Comparison of ENCODE assay signal across 19 cellular contexts in the genomic region with DNA sequence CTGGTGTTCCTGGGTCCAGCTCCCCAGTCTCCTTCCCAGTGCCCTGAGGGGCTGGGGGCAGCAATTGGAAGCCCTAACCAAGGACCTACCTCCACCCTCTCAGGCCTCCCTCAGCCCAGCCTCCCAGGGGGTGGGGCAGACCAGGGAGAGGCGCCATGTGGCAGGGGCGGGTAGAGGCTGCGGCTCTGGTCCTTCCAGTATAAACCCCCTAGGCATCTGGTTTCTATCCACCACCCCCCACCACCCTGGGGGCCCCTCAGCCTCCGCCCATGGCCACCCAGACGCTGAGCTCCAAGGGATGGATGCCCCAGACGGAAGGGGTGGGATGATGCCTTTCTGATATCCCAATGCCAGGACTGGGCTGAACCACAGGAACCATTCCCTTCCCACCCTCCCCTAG. TPM values are rescaled to one million over a fixed set of nuclear protein-coding genes. Genes with fewer than 3 reads are reported as not detected.
DNase-seq lines count a peak whose midpoint lies in the region; ATAC-seq and TF ChIP-seq lines count a peak whose summit lies in the region.
"Had no signal": no experiment of that assay in that cellular context is flagged by ENCODE, and none has a peak within 500 bp of the region (broad histone marks: within the 10 kb centered on the region; RNA-seq: fewer than 3 reads in every experiment).

No MANE protein-coding gene starts in this region.

- POLR2A ChIA-PET in SK-N-SH (lab: Yijun Ruan, JAX), result interaction anchor here (0.6 to 1.3 kb wide), 3 partner anchors 13 to 18 kb away, joined by 3 to 5 read pairs (median 4); a partner anchor contains a TSS

- DNase-seq in BE2C, result peak; percentile 87
- DNase-seq in H7, result peak; percentile 63
- peak; percentile 72 for DNase-seq in SK-N-SH
- DNase-seq in hepatocyte (ENCODE audit: low spot score), result peak; percentile 41
- no peak for DNase-seq in NCI-H1105 (lab: John Stamatoyannopoulos, UW)
- DNase-seq in prostate gland (ENCODE audit: low spot score), result no peak
- DNase-seq: DMS79, H9, NCI-H1105 treated with DMSO at 0.1 percent for 48 hours, NCI-H2029 treated with DMSO at 0.1 percent for 48 hours, NCI-H226, NCI-H510A treated with DMSO at 0.1 percent for 48 hours, OCI-M1, SW 1271 had no signal

- no peaks in the 10 kb centered on the region for H3K36me3 ChIP-seq in BE2C
- H3K36me3 ChIP-seq in H7 (replicated peaks; ENCODE audit: control insufficient read depth, insufficient read depth, low read length), result no peaks in the 10 kb centered on the region
- H3K36me3 ChIP-seq in SK-N-SH (replicated peaks in 1 of 2; ENCODE audit: control insufficient read depth in 1 of 2, insufficient read depth in 2 of 2, low read length in 1 of 2), result no peaks in the 10 kb centered on the region
- H3K36me3 ChIP-seq in hepatocyte (replicated peaks; ENCODE audit: insufficient read depth, low read depth), result no peaks in the 10 kb centered on the region
- no peaks in the 10 kb centered on the region for H3K36me3 ChIP-seq in prostate gland
- H3K36me3 ChIP-seq: SJSA1 had no signal

- H4K20me1 ChIP-seq in SK-N-SH (ENCODE audit: insufficient read depth), result no peaks in the 10 kb centered on the region
- no peaks in the 10 kb centered on the region for H4K20me1 ChIP-seq in hepatocyte (ENCODE audit: insufficient read depth, poor library complexity, severe bottlenecking)

- WGBS in SK-N-SH (ENCODE audit: low lambda C conversion rate), result 17% methylated on average over 3 of the region's 6 CpGs
- 41% methylated on average over 2 of the region's 6 CpGs for WGBS in hepatocyte (ENCODE audit: low lambda C conversion rate, missing lambda C conversion rate)
- WGBS in prostate gland, result 27% methylated on average over 6 of the region's 6 CpGs

- no peak overlapping the region for H3K9ac ChIP-seq in SK-N-SH

- no peaks in the 10 kb centered on the region for H3K27me3 ChIP-seq in BE2C
- H3K27me3 ChIP-seq in H7 (ENCODE audit: control insufficient read depth, insufficient read depth, low read length), result peaks cover 16% of the 10 kb centered on the region
- H3K27me3 ChIP-seq in SK-N-SH (ENCODE audit: insufficient read depth), result peaks cover 16% of the 10 kb centered on the region; the same call in 1 of the 2 replicates
- H3K27me3 ChIP-seq in hepatocyte, result peaks cover 3% of the 10 kb centered on the region
- H3K27me3 ChIP-seq in prostate gland (replicated peaks; ENCODE audit: insufficient read depth), result peaks cover 10% of the 10 kb centered on the region

- TF ChIP-seq RAD21 in SK-N-SH (IDR thresholded peaks at IDR 0.05; ENCODE audit: low read length), result no peak

- H3K4me3 ChIP-seq in BE2C (ENCODE audit: low read depth, low read length), result peak overlapping the region; percentile 12; the same call in 1 of the 2 replicates
- H3K4me3 ChIP-seq in H7 (ENCODE audit: insufficient read depth, low read depth, low read length), result no peak overlapping the region
- no peak overlapping the region for H3K4me3 ChIP-seq in SK-N-SH (ENCODE audit: low read depth in 2 of 2, low read length in 1 of 2)
- H3K4me3 ChIP-seq in hepatocyte, result no peak overlapping the region
- H3K4me3 ChIP-seq in prostate gland, result no peak overlapping the region
- H3K4me3 ChIP-seq: SJSA1 had no signal

- H3K27ac ChIP-seq in SK-N-SH (ENCODE audit: low read depth in 2 of 2, low read length in 1 of 2), result no peak overlapping the region
- H3K27ac ChIP-seq in hepatocyte, result no peak overlapping the region
- no peak overlapping the region for H3K27ac ChIP-seq in prostate gland
- H3K27ac ChIP-seq: SJSA1 had no signal

- H3K4me1 ChIP-seq in BE2C (peaks cover 27% of the 10 kb centered on the region), SK-N-SH (ENCODE audit: control insufficient read depth in 1 of 2, insufficient read depth in 2 of 2, low read depth in 1 of 2, low read length in 1 of 2) (peaks cover 0 to 8% of the 10 kb centered on the region in 2 experiments; a peak in 1 of 4 replicates), hepatocyte (ENCODE audit: insufficient read depth) (peaks cover 8% of the 10 kb centered on the region), prostate gland (replicated peaks) (no peaks in the 10 kb centered on the region)

- TF ChIP-seq EP300 in SK-N-SH (IDR thresholded peaks at IDR 0.05; ENCODE audit: borderline replicate concordance in 1 of 2, low read depth in 1 of 2, low read length in 1 of 2), result no peak

- H3K4me2 ChIP-seq in SK-N-SH, result no peak overlapping the region
- no peak overlapping the region for H3K4me2 ChIP-seq in hepatocyte

- H3K79me2 ChIP-seq in SK-N-SH (ENCODE audit: insufficient read depth) (no peaks in the 10 kb centered on the region), hepatocyte (no peaks in the 10 kb centered on the region)

- intact Hi-C loops in prostate gland (cut with DNase I), result no loop called here

- H2AFZ ChIP-seq in SK-N-SH (ENCODE audit: low read depth) (no peak overlapping the region), hepatocyte (no peak overlapping the region)

- peaks cover 6% of the 10 kb centered on the region for H3F3A ChIP-seq in SK-N-SH (replicated peaks; ENCODE audit: insufficient read depth)

- TF ChIP-seq POLR2A in prostate gland (IDR thresholded peaks at IDR 0.05), result no peak

- H3K9me2 ChIP-seq in SK-N-SH (no peaks in the 10 kb centered on the region), hepatocyte (replicated peaks; ENCODE audit: insufficient read depth) (no peaks in the 10 kb centered on the region)

- H3K9me3 ChIP-seq in BE2C, result no peaks in the 10 kb centered on the region
- H3K9me3 ChIP-seq in SK-N-SH, result no peaks in the 10 kb centered on the region
- H3K9me3 ChIP-seq in hepatocyte (ENCODE audit: low read depth), result no peaks in the 10 kb centered on the region
- H3K9me3 ChIP-seq in prostate gland, result no peaks in the 10 kb centered on the region
- H3K9me3 ChIP-seq: SJSA1 had no signal

- ATAC-seq in HG03159 (IDR thresholded peaks at IDR 0.05; ENCODE audit: unreplicated experiment) (no peak), HG02588 (IDR thresholded peaks at IDR 0.05; ENCODE audit: unreplicated experiment) (no peak)

- TF ChIP-seq CTCF in BE2C (IDR thresholded peaks at IDR 0.05; ENCODE audit: low read depth, low read length), result no peak
- TF ChIP-seq CTCF in SK-N-SH (IDR thresholded peaks at IDR 0.05), result no peak
- TF ChIP-seq CTCF in hepatocyte (IDR thresholded peaks at IDR 0.05; ENCODE audit: poor library complexity), result no peak
- no peak for TF ChIP-seq CTCF in prostate gland (IDR thresholded peaks at IDR 0.05)

- CTCF ChIA-PET in SK-N-SH (lab: Yijun Ruan, JAX), result interaction anchor here (0.7 to 2.5 kb wide), 7 partner anchors 12 to 101 kb away, joined by 3 to 8 read pairs (median 3); a partner anchor contains a TSS

TF ChIP-seq in SK-N-SH, 30 proteins besides CTCF, POLR2A, EP300 and RAD21 (continues in another document):
- TF ChIP-seq MXI1 (IDR thresholded peaks at IDR 0.05; ENCODE audit: low read depth, low read length), result no peak
- TF ChIP-seq, protein P1, sequence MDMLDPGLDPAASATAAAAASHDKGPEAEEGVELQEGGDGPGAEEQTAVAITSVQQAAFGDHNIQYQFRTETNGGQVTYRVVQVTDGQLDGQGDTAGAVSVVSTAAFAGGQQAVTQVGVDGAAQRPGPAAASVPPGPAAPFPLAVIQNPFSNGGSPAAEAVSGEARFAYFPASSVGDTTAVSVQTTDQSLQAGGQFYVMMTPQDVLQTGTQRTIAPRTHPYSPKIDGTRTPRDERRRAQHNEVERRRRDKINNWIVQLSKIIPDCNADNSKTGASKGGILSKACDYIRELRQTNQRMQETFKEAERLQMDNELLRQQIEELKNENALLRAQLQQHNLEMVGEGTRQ (IDR thresholded peaks at IDR 0.05; ENCODE audit: borderline replicate concordance, low read depth, low read length), result no peak
- no peak for TF ChIP-seq FOXM1 (IDR thresholded peaks at IDR 0.05; ENCODE audit: low read depth)
- TF ChIP-seq MEF2A (IDR thresholded peaks at IDR 0.05; ENCODE audit: borderline replicate concordance, low read depth), result no peak
- no peak for TF ChIP-seq YY1 (IDR thresholded peaks at IDR 0.05; ENCODE audit: low read depth)

RNA-seq across cellular contexts. Expression of a gene that starts 2.8 kb away (rescaled TPM):
- 2.0 TPM for polyA plus RNA-seq in BE2C (2012; ENCODE audit: insufficient read depth, insufficient read length, low read depth)
- total RNA-seq in H7 (2014; rRNA removed; shearing (Covaris generic)), result 0.14 and 0.44 TPM in 2 replicates
- polyA plus RNA-seq in SK-N-SH (2012; rRNA removed) (not detected in 2 replicates), hepatocyte (0.60 TPM in 1 of 2 replicates, not detected in the other)
- 0.01 TPM in 1 of 2 replicates, not detected in the other for polyA plus RNA-seq in SK-N-SH (2012; cell fraction: cytosol; rRNA removed)
- polyA plus RNA-seq in SK-N-SH (2012; cell fraction: nucleus; rRNA removed), result 0.07 and 0.16 TPM in 2 replicates
- total RNA-seq in hepatocyte (0.20 TPM in 1 of 2 replicates, not detected in the other), prostate gland (not detected)
- total RNA-seq: A172, H9, SJSA1 had no signal
- polyA plus RNA-seq: CD14-positive monocyte had no signal

RNA-seq across cellular contexts. Expression of a gene that starts 17.5 kb away (rescaled TPM):
- polyA plus RNA-seq in BE2C (2012; ENCODE audit: insufficient read depth, insufficient read length, low read depth), result 93.5 TPM
- 131 and 137 TPM in 2 replicates for total RNA-seq in H7 (2014; rRNA removed; shearing (Covaris generic))
- polyA plus RNA-seq in SK-N-SH (2012; rRNA removed) (64.9 and 70.6 TPM in 2 replicates), hepatocyte (70.6 and 79.9 TPM in 2 replicates)
- 23.5 and 30.1 TPM in 2 replicates for polyA plus RNA-seq in SK-N-SH (2012; cell fraction: cytosol; rRNA removed)
- 274 and 299 TPM in 2 replicates for polyA plus RNA-seq in SK-N-SH (2012; cell fraction: nucleus; rRNA removed)
- total RNA-seq in hepatocyte (57.3 and 60.3 TPM in 2 replicates), prostate gland (10 to 100 TPM; 50.7 to 79.3 TPM)

RNA-seq across cellular contexts. Expression of a gene that starts 39.4 kb away (rescaled TPM):
- polyA plus RNA-seq in BE2C (2012; ENCODE audit: insufficient read depth, insufficient read length, low read depth), result 177 TPM
- total RNA-seq in H7 (2014; rRNA removed; shearing (Covaris generic)), result 74.2 and 98.0 TPM in 2 replicates
- 93.5 and 101 TPM in 2 replicates for polyA plus RNA-seq in SK-N-SH (2012; rRNA removed)
- 56.9 and 73.3 TPM in 2 replicates for polyA plus RNA-seq in SK-N-SH (2012; cell fraction: cytosol; rRNA removed)
- polyA plus RNA-seq in SK-N-SH (2012; cell fraction: nucleus; rRNA removed), result 109 and 132 TPM in 2 replicates
- 25.5 and 35.8 TPM in 2 replicates for total RNA-seq in hepatocyte
- 34.6 and 35.9 TPM in 2 replicates for polyA plus RNA-seq in hepatocyte
- total RNA-seq in prostate gland, result 10 to 100 TPM; 48.1 to 75.4 TPM

RNA-seq across cellular contexts. Expression of a gene that starts 41.1 kb away (rescaled TPM):
- 30.4 TPM for polyA plus RNA-seq in BE2C (2012; ENCODE audit: insufficient read depth, insufficient read length, low read depth)
- 46.7 and 51.8 TPM in 2 replicates for total RNA-seq in H7 (2014; rRNA removed; shearing (Covaris generic))
- polyA plus RNA-seq in SK-N-SH (2012; rRNA removed) (12.9 and 18.8 TPM in 2 replicates), hepatocyte (11.0 and 12.8 TPM in 2 replicates)
- 9.1 and 12.8 TPM in 2 replicates for polyA plus RNA-seq in SK-N-SH (2012; cell fraction: cytosol; rRNA removed)
- polyA plus RNA-seq in SK-N-SH (2012; cell fraction: nucleus; rRNA removed), result 26.1 and 41.3 TPM in 2 replicates
- total RNA-seq in hepatocyte (48.0 and 53.3 TPM in 2 replicates), prostate gland (10 to 100 TPM; 60.1 to 84.5 TPM)

RNA-seq across cellular contexts. Expression of a gene that starts 43.6 kb away (rescaled TPM):
- 694 TPM for polyA plus RNA-seq in BE2C (2012; ENCODE audit: insufficient read depth, insufficient read length, low read depth)
- total RNA-seq in H7 (2014; rRNA removed; shearing (Covaris generic)), result 242 and 304 TPM in 2 replicates
- polyA plus RNA-seq in SK-N-SH (2012; rRNA removed) (1,198 and 1,880 TPM in 2 replicates), hepatocyte (415 and 441 TPM in 2 replicates)
- polyA plus RNA-seq in SK-N-SH (2012; cell fraction: cytosol; rRNA removed), result 1,472 and 1,558 TPM in 2 replicates
- 1,484 and 1,670 TPM in 2 replicates for polyA plus RNA-seq in SK-N-SH (2012; cell fraction: nucleus; rRNA removed)
- total RNA-seq in hepatocyte (377 and 379 TPM in 2 replicates), prostate gland (100 to 1,000 TPM; 552 to 673 TPM)

Comparison
In these comparisons a context has a peak if more than half of its experiments do, and no peak if none do; other contexts are left out.
1. DNase-seq: peak in BE2C (single experiment), H7 (single experiment), SK-N-SH (single experiment) and hepatocyte (single experiment); none in NCI-H1105 (single experiment) and prostate gland (single experiment).